ENCODE assay signal across 23 cellular contexts in the genomic region with DNA sequence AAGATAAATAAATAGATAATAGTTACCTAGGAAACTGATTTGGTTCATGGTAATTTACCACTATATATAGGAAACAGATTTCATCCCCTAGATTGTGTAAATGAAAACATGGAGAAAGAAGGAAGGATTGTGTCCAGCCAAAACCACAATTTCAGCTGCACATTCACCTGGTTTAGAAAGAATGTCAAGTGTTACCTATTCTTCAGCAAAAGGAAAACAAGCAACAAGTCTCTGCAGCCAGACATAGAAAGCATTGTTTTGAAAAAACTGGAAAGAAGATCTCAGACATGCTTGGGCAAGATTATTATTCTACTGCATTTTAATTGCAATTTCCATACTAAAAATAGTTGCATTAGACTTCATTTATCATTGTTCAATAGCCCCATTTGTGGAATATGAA.
"Had no signal": no experiment of that assay in that cellular context is flagged by ENCODE, and none has a peak within 500 bp of the region (broad histone marks: within the 10 kb centered on the region; RNA-seq: fewer than 3 reads in every experiment).

No MANE protein-coding gene starts in this region.

- H3K27ac Mint-ChIP-seq: activated naive CD8-positive, alpha-beta T cell treated with anti-CD3 and anti-CD28 coated beads for 36 hours; activated T-cell treated with anti-CD3 and anti-CD28 coated beads, Interleukin-2, amount 50 U/mL, for 24 hours; activated T-helper 2 cell treated with anti-CD3 and anti-CD28 coated beads, Interferon-gamma antibody, Interleukin-2, Interleukin-4, amounts not matched to agents 10 μg/mL and 5 μg/mL and 100 μg/mL, durations not matched to agents 14 hours and 24 hours and 36 hours; immature natural killer cell; nephron progenitor cell; WTC11 had no signal

- H3K4me1 Mint-ChIP-seq: immature natural killer cell had no signal

- H3K4me1 ChIP-seq: colonic mucosa, pancreas, psoas muscle, right atrium auricular region, spleen had no signal

- H3K36me3 Mint-ChIP-seq: activated naive CD8-positive, alpha-beta T cell treated with anti-CD3 and anti-CD28 coated beads for 36 hours; WTC11 had no signal

- ATAC-seq: pancreas; psoas muscle; stimulated activated naive CD8-positive, alpha-beta T cell treated with anti-CD3 and anti-CD28 coated beads, Interleukin-15, Interleukin-2, amounts not matched to agents 100 U/mL and 50 U/mL, for 24 hours; WTC11 had no signal

- H3K9me3 Mint-ChIP-seq: activated naive CD8-positive, alpha-beta T cell treated with anti-CD3 and anti-CD28 coated beads for 36 hours; activated T-cell treated with anti-CD3 and anti-CD28 coated beads, Interleukin-2, amount 50 U/mL, for 24 hours; activated T-helper 2 cell treated with anti-CD3 and anti-CD28 coated beads, Interferon-gamma antibody, Interleukin-2, Interleukin-4, amounts not matched to agents 10 μg/mL and 5 μg/mL and 100 μg/mL, durations not matched to agents 14 hours and 24 hours and 36 hours; immature natural killer cell; nephron progenitor cell; WTC11 had no signal

- H3K4me3 ChIP-seq: colonic mucosa, left ventricle myocardium inferior, pancreas, psoas muscle, right atrium auricular region, spleen, tibial artery had no signal

- H3K36me3 ChIP-seq: colonic mucosa, left ventricle myocardium inferior, pancreas, right atrium auricular region, spleen, tibial artery had no signal

- H3K27me3 ChIP-seq: colonic mucosa, pancreas, right atrium auricular region, tibial artery had no signal

- H3K4me3 Mint-ChIP-seq: activated naive CD8-positive, alpha-beta T cell treated with anti-CD3 and anti-CD28 coated beads for 36 hours; activated T-cell treated with anti-CD3 and anti-CD28 coated beads, Interleukin-2, amount 50 U/mL, for 24 hours; immature natural killer cell; nephron progenitor cell; WTC11 had no signal

- H3K27ac ChIP-seq: colonic mucosa, left ventricle myocardium inferior, pancreas, psoas muscle, right atrium auricular region, spleen had no signal

- H3K9me3 ChIP-seq: colonic mucosa, left ventricle myocardium inferior, pancreas, psoas muscle, right atrium auricular region, spleen, tibial artery had no signal

- DNase-seq: activated CD4-positive, alpha-beta T cell treated with anti-CD3 and anti-CD28 coated beads, Interleukin-2, amount 50 U/mL, for 4 hours; activated CD8-positive, alpha-beta memory T cell treated with anti-CD3 and anti-CD28 coated beads for 24 hours; activated CD8-positive, alpha-beta memory T cell treated with anti-CD3 and anti-CD28 coated beads, Interleukin-2, amount 50 U/mL, for 4 hours; activated naive CD4-positive, alpha-beta T cell treated with Interleukin-2 at 50 U/mL for 16 hours; activated naive CD8-positive, alpha-beta T cell treated with anti-CD3 and anti-CD28 coated beads for 36 hours; activated T-cell treated with anti-CD3 and anti-CD28 coated beads, Interleukin-2, amount 50 U/mL, for 24 hours; colonic mucosa; erythroblast; foreskin melanocyte; immature natural killer cell; kidney glomerular epithelial cell; left ventricle myocardium inferior; nephron progenitor cell; pancreas; psoas muscle; spleen; stimulated activated CD4-positive, alpha-beta T cell treated with anti-CD3 and anti-CD28 coated beads, Interleukin-4, amount 100 ng/mL, for 24 hours; stimulated activated naive CD8-positive, alpha-beta T cell treated with anti-CD3 and anti-CD28 coated beads, Interleukin-15, Interleukin-2, amounts not matched to agents 100 U/mL and 50 U/mL, for 24 hours; T-helper 9 cell; tibial artery had no signal
